Comparison of ENCODE assay signal across 8 cellular contexts in the genomic region with DNA sequence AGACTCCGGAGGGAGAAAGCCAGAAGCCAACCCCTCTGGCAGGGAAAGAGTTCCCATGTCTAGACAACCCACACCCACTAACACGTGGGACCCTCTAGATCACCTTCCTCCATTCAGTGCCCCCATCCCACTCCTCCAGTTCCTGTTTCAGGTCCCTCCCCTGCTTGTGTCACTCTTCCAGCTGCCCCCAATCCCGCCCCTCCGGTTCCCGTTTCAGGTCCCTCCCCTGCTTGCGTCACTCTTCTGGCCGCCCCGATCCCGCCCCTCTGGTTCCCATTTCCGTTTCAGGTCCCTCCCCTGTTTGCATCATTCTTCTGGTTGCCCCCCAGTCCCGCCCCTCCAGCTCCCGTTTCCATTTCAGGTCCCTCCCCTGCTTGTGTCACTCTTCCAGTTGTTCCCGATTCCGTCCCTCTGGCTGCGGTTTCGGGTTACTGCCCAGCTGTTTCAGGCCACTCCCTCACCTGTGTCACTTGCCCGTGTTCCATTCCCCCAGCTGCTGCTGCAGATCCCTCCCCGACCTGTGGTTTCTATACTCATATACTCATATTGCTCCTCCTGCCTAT.
A peak's percentile ranks its signal among the peaks of the same experiment; 100 is the strongest.
DNase-seq lines count a peak whose midpoint lies in the region; ATAC-seq and TF ChIP-seq lines count a peak whose summit lies in the region.

No MANE protein-coding gene starts in this region.

- H3K27ac ChIP-seq in angular gyrus (ENCODE audit: low read depth, low read length) (peak overlapping the region; percentile 31), left ventricle myocardium inferior (replicated peaks) (peak overlapping the region; percentile 77), psoas muscle (peak overlapping the region; percentile 79), urinary bladder (ENCODE audit: low read depth) (no peak overlapping the region)

- H3K4me1 ChIP-seq in HAP-1 (peaks cover 6% of the 10 kb centered on the region), left ventricle myocardium inferior (peaks cover 12% of the 10 kb centered on the region), psoas muscle (no peaks in the 10 kb centered on the region), urinary bladder (ENCODE audit: insufficient read depth) (no peaks in the 10 kb centered on the region)

- no peaks in the 10 kb centered on the region for H3K36me3 ChIP-seq in HAP-1 (replicated peaks)
- no peaks in the 10 kb centered on the region for H3K36me3 ChIP-seq in left ventricle myocardium inferior
- H3K36me3 ChIP-seq in psoas muscle (ENCODE audit: insufficient read depth in 1 of 2, low read depth in 1 of 2): no peaks in the 10 kb centered on the region
- H3K36me3 ChIP-seq in urinary bladder (ENCODE audit: insufficient read depth): no peaks in the 10 kb centered on the region

- 0 out of 2 replicates have a peak, but pooled peaks cover 4% of the 10 kb centered on the region for H3K27me3 ChIP-seq in HAP-1 (ENCODE audit: low read depth)
- no peaks in the 10 kb centered on the region for H3K27me3 ChIP-seq in left ventricle myocardium inferior (ENCODE audit: low read depth)
- peaks cover 0 to 2% (median 0%) of the 10 kb centered on the region in 3 donors for H3K27me3 ChIP-seq in psoas muscle (ENCODE audit: insufficient read depth in 3 of 3, low read length in 2 of 3)

- peak; percentile 37 for TF ChIP-seq CTCF in left ventricle myocardium inferior (IDR thresholded peaks at IDR 0.05; ENCODE audit: borderline replicate concordance)
- no peak for TF ChIP-seq CTCF in psoas muscle (IDR thresholded peaks at IDR 0.05)

- intact Hi-C loops in left ventricle myocardium inferior (cut with micrococcal nuclease) (no loop called here), psoas muscle (cut with DNase I) (no loop called here)

- peak; percentile 96 to 98 (median 96) for ATAC-seq in psoas muscle

- in situ Hi-C loops in HAP-1 (cut with MboI; ENCODE audit: low sequenced_read_pairs): no loop called here

- peak; percentile 93 for DNase-seq in DMS79 (lab: John Stamatoyannopoulos, UW)
- DNase-seq in HAP-1 (ENCODE audit: low spot score in 2 of 2): peak; percentile 79 to 93
- DNase-seq in NCI-H1105 (lab: John Stamatoyannopoulos, UW): peak; percentile 97
- DNase-seq in SW480 (ENCODE audit: low spot score): peak; percentile 98
- DNase-seq in left ventricle myocardium inferior: peak; percentile 81
- peak; percentile 86 to 93 for DNase-seq in psoas muscle

- WGBS in psoas muscle, 3 donors: 9 to 24% (median 14%) methylated on average over 18 of the region's 18 CpGs
- WGBS in urinary bladder: 23% methylated on average over 18 of the region's 18 CpGs

- H3K4me3 ChIP-seq in HAP-1: peak overlapping the region; percentile 22
- H3K4me3 ChIP-seq in left ventricle myocardium inferior: peak overlapping the region; percentile 64
- H3K4me3 ChIP-seq in psoas muscle: peak overlapping the region; percentile 60
- H3K4me3 ChIP-seq in urinary bladder (ENCODE audit: low read depth, low read length): peak overlapping the region; percentile 30

- no peaks in the 10 kb centered on the region for H3K9me3 ChIP-seq in HAP-1
- no peaks in the 10 kb centered on the region for H3K9me3 ChIP-seq in left ventricle myocardium inferior (replicated peaks)
- no peaks in the 10 kb centered on the region for H3K9me3 ChIP-seq in psoas muscle
